Comparison of ENCODE assay signal across 32 cellular contexts in the genomic region with DNA sequence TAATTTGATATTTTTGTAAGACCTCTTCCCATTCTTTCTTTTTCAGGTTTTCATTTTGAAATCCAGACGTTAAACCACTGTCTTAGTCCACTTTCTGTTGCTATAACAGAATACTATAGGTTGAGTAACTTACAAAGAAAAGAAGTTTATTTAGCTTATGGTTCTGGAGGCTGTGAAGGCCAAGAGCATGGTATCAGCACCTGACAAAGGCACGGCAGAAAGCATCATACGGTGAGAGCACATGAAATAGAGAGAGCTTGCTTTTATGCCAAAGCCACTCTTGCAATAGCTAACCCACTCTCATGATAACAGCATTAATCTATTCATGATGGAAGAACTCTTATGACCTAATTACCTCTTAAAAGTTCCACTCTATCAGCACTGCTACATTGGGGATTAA.
DNase-seq lines count a peak whose midpoint lies in the region; ATAC-seq, FAIRE-seq and TF ChIP-seq lines count a peak whose summit lies in the region.
"Had no signal": no experiment of that assay in that cellular context is flagged by ENCODE, and none has a peak within 500 bp of the region (broad histone marks: within the 10 kb centered on the region; RNA-seq: fewer than 3 reads in every experiment).

No MANE protein-coding gene starts in this region.

- peaks cover 3% of the 10 kb centered on the region for H3K9me3 Mint-ChIP-seq in progenitor cell of endocrine pancreas (ENCODE audit: low read depth)

- no peak for TF ChIP-seq EP300 in HepG2 (IDR thresholded peaks at IDR 0.05; ENCODE audit: low read depth in 2 of 2, low read length in 2 of 2)
- TF ChIP-seq EP300 in HepG2 (CRISPR knock-in tag; IDR thresholded peaks at IDR 0.05; ENCODE audit: borderline replicate concordance), result no peak

- H3K4me1 Mint-ChIP-seq in progenitor cell of endocrine pancreas (ENCODE audit: low read depth), result no peaks in the 10 kb centered on the region
- H3K4me1 Mint-ChIP-seq: B cell; CD4-positive, alpha-beta memory T cell; CD4-positive, CD25-positive, alpha-beta regulatory T cell; CD8-positive, alpha-beta memory T cell had no signal

- FAIRE-seq in HepG2 (lab: Jason Lieb, UNC), result no peak
- FAIRE-seq: A549, D721Med had no signal

- no peaks in the 10 kb centered on the region for H3K36me3 Mint-ChIP-seq in progenitor cell of endocrine pancreas (ENCODE audit: insufficient read depth)
- H3K36me3 Mint-ChIP-seq: CD4-positive, alpha-beta memory T cell; CD4-positive, CD25-positive, alpha-beta regulatory T cell; CD8-positive, alpha-beta memory T cell; CD8-positive, alpha-beta T cell had no signal

- no peaks in the 10 kb centered on the region for H3K79me2 ChIP-seq in HepG2 (ENCODE audit: insufficient read depth, low read length)

- 57% methylated on average over 3 of the region's 3 CpGs for WGBS in HepG2 (ENCODE audit: low lambda C conversion rate)
- 46% methylated on average over 3 of the region's 3 CpGs for WGBS in right lobe of liver (ENCODE audit: insufficient coverage, low coverage, low lambda C conversion rate, missing lambda C conversion rate)

- in situ Hi-C loops in HepG2 (cut with HindIII; ENCODE audit: extremely low pct_ligation_motif_present, low pct_unique_long_range_greater_than_20kb), result no loop called here

- no peaks in the 10 kb centered on the region for H3K27me3 Mint-ChIP-seq in progenitor cell of endocrine pancreas
- H3K27me3 Mint-ChIP-seq: B cell; CD4-positive, alpha-beta memory T cell; CD4-positive, alpha-beta T cell; CD4-positive, CD25-positive, alpha-beta regulatory T cell; CD8-positive, alpha-beta memory T cell had no signal

- H3K9me3 ChIP-seq in HepG2 (ENCODE audit: low read length) (0 out of 2 replicates have a peak, but pooled peaks cover 7% of the 10 kb centered on the region), right lobe of liver (no peaks in the 10 kb centered on the region)
- H3K9me3 ChIP-seq: BE2C, BLaER1, Caco-2 had no signal

- DNase-seq in HepG2 (ENCODE audit: low spot score), result no peak
- no peak for DNase-seq in right lobe of liver
- DNase-seq in NCI-H524 (lab: John Stamatoyannopoulos, UW), result peak; percentile 2 to 52
- peak; percentile 52 for DNase-seq in NCI-H524 treated with DMSO at 0.1 percent for 48 hours (lab: John Stamatoyannopoulos, UW)
- no peak for DNase-seq in progenitor cell of endocrine pancreas (ENCODE audit: low spot score, unreplicated experiment)
- DNase-seq: 8988T; ACHN; AML-193; BE2C; C1 segment of cervical spinal cord; Caco-2; Calu3; CD4-positive, alpha-beta memory T cell; CD4-positive, alpha-beta T cell; CD4-positive, CD25-positive, alpha-beta regulatory T cell; CD8-positive, alpha-beta memory T cell; CD8-positive, alpha-beta T cell; COR-L47; DMS 273 treated with DMSO at 0.1 percent for 48 hours; DMS153; DMS79; DMS79 treated with DMSO at 0.1 percent for 48 hours; DND-41 had no signal

- H3K27ac ChIP-seq in HepG2 (ENCODE audit: extremely low read length, insufficient read depth, low read length), result no peak overlapping the region
- no peak overlapping the region for H3K27ac ChIP-seq in right lobe of liver
- H3K27ac ChIP-seq: 22Rv1; A549; BLaER1; BLaER1 treated with 17β-estradiol and CSF1 and Interleukin-3, amounts not matched to agents 10 nM and 100 nM; C4-2B had no signal

- CTCF ChIA-PET in HepG2 (lab: Yijun Ruan, JAX; ENCODE audit: low intra/inter-chr PET ratio, low total read pairs), result no interaction called here

- no peak for ATAC-seq in HepG2
- ATAC-seq in right lobe of liver, result no peak
- no peak for ATAC-seq in HG02588 (IDR thresholded peaks at IDR 0.05; ENCODE audit: unreplicated experiment)
- ATAC-seq: A549; CD8-positive, alpha-beta T cell had no signal

- no peak overlapping the region for H3K9ac ChIP-seq in HepG2 (ENCODE audit: insufficient read depth, low read depth, low read length)
- H3K9ac ChIP-seq: BLaER1; BLaER1 treated with 17β-estradiol and CSF1 and Interleukin-3, amounts not matched to agents 10 nM and 100 nM had no signal

- TF ChIP-seq CTCF in HepG2 (CRISPR knock-in tag; IDR thresholded peaks at IDR 0.05), result no peak
- no peak for TF ChIP-seq CTCF in right lobe of liver (IDR thresholded peaks at IDR 0.05)
- no peak for TF ChIP-seq CTCF in progenitor cell of endocrine pancreas (IDR thresholded peaks at IDR 0.05; ENCODE audit: unreplicated experiment)

- H3K4me3 ChIP-seq in HepG2 (replicated peaks in 1 of 3; ENCODE audit: insufficient read depth in 1 of 3, low read depth in 2 of 3, low read length in 3 of 3) (no peak overlapping the region), right lobe of liver (no peak overlapping the region)
- H3K4me3 ChIP-seq: A549; BLaER1; BLaER1 treated with 17β-estradiol and CSF1 and Interleukin-3, amounts not matched to agents 10 nM and 100 nM had no signal

- TF ChIP-seq RAD21 in HepG2 (CRISPR knock-in tag; IDR thresholded peaks at IDR 0.05), result no peak

- no peaks in the 10 kb centered on the region for H3K27me3 ChIP-seq in HepG2 (ENCODE audit: control insufficient read depth in 1 of 2, insufficient read depth in 2 of 2, low read length in 2 of 2)
- no peaks in the 10 kb centered on the region for H3K27me3 ChIP-seq in right lobe of liver
- H3K27me3 ChIP-seq: BE2C; BLaER1; BLaER1 treated with 17β-estradiol and CSF1 and Interleukin-3, amounts not matched to agents 10 nM and 100 nM had no signal

- H3K4me3 Mint-ChIP-seq in progenitor cell of endocrine pancreas (ENCODE audit: low read depth), result no peak overlapping the region
- H3K4me3 Mint-ChIP-seq: B cell; CD14-positive monocyte; CD4-positive, alpha-beta memory T cell; CD4-positive, alpha-beta T cell; CD4-positive, CD25-positive, alpha-beta regulatory T cell; CD8-positive, alpha-beta T cell had no signal

- intact Hi-C loops in HepG2 (cut with micrococcal nuclease; ENCODE audit: unreplicated experiment), result no loop called here
- intact Hi-C loops in right lobe of liver (cut with DNase I), result no loop called here

- TF ChIP-seq POLR2A in HepG2 (IDR thresholded peaks at IDR 0.05; ENCODE audit: insufficient read depth in 1 of 2, low read depth in 2 of 2, low read length in 2 of 2) (no peak), right lobe of liver (IDR thresholded peaks at IDR 0.05) (no peak)

- H3K36me3 ChIP-seq in HepG2 (replicated peaks in 1 of 2; ENCODE audit: control insufficient read depth in 1 of 2, insufficient read depth in 2 of 2, low read length in 2 of 2) (no peaks in the 10 kb centered on the region), right lobe of liver (no peaks in the 10 kb centered on the region)
- H3K36me3 ChIP-seq: BE2C; BLaER1; BLaER1 treated with 17β-estradiol and CSF1 and Interleukin-3, amounts not matched to agents 10 nM and 100 nM had no signal

- POLR2A ChIA-PET in HepG2 (lab: Yijun Ruan, JAX), result no interaction called here

- 0 out of 2 replicates have a peak, but pooled peaks cover 2% of the 10 kb centered on the region for H4K20me1 ChIP-seq in HepG2 (ENCODE audit: insufficient read depth, low read length)
- H4K20me1 ChIP-seq: BLaER1; BLaER1 treated with 17β-estradiol and CSF1 and Interleukin-3, amounts not matched to agents 10 nM and 100 nM had no signal

- BruUV-seq in HepG2 (replicated peaks; lab: Mats Ljungman, UMichigan), result no TSS peak

- H2AFZ ChIP-seq in HepG2 (ENCODE audit: low read length), result no peak overlapping the region

- H3K4me1 ChIP-seq in HepG2 (ENCODE audit: insufficient read depth, low read length), result peaks cover 5% of the 10 kb centered on the region
- H3K4me1 ChIP-seq in right lobe of liver, result no peaks in the 10 kb centered on the region
- H3K4me1 ChIP-seq: A549; BE2C; BLaER1; BLaER1 treated with 17β-estradiol and CSF1 and Interleukin-3, amounts not matched to agents 10 nM and 100 nM; Caco-2 had no signal

- no peak overlapping the region for H3K4me2 ChIP-seq in HepG2 (ENCODE audit: low read depth, low read length)
- H3K4me2 ChIP-seq: A549; BLaER1; BLaER1 treated with 17β-estradiol and CSF1 and Interleukin-3, amounts not matched to agents 10 nM and 100 nM had no signal

- no peak overlapping the region for H3K27ac Mint-ChIP-seq in progenitor cell of endocrine pancreas
- H3K27ac Mint-ChIP-seq: B cell; CD4-positive, alpha-beta memory T cell; CD4-positive, alpha-beta T cell; CD4-positive, CD25-positive, alpha-beta regulatory T cell; CD8-positive, alpha-beta memory T cell; CD8-positive, alpha-beta T cell had no signal

TF ChIP-seq in HepG2, 621 proteins besides CTCF, POLR2A, EP300 and RAD21:
- TF ChIP-seq, protein P1, sequence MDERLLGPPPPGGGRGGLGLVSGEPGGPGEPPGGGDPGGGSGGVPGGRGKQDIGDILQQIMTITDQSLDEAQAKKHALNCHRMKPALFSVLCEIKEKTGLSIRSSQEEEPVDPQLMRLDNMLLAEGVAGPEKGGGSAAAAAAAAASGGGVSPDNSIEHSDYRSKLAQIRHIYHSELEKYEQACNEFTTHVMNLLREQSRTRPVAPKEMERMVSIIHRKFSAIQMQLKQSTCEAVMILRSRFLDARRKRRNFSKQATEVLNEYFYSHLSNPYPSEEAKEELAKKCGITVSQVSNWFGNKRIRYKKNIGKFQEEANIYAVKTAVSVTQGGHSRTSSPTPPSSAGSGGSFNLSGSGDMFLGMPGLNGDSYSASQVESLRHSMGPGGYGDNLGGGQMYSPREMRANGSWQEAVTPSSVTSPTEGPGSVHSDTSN (CRISPR knock-in tag; IDR thresholded peaks at IDR 0.05), result no peak
- TF ChIP-seq ZNF564 (CRISPR knock-in tag; IDR thresholded peaks at IDR 0.05), result peak; percentile 95

Comparison
In these comparisons a context has a peak if more than half of its experiments do, and no peak if none do; other contexts are left out.
1. DNase-seq: peak in NCI-H524 (2 of 2) and NCI-H524 treated with DMSO at 0.1 percent for 48 hours (single experiment); none in HepG2 (single experiment), right lobe of liver (0 of 3) and progenitor cell of endocrine pancreas (single experiment).